In the genomic region with DNA sequence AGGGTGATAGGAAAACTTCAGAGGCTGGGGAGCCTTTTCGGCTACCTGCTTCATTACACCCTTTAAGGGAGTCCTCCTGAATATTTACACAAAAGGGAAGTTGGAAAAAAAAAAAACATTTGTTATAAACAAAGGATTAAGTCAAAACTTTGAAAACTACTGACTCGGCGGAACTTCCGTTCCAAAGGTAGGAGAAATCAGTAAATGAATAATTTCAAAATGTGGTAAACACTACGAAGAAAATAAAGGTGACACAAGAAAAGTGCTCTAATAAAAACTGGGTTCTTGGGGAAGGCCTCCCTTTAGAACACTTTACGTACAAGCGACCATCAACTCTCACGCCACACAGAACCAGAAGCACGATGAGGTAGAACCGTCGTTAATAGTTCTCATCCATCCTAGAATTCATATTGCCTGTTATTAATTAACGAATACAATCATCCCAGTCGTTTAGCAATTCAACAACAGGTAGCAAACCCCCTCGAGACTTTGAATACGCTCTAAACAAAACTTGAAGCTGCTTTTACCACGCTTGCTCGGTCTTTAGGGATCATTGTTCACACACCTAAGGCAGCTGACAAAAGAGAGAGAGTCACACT, we compare ENCODE assay signal across 1 cellular context.
TF ChIP-seq lines count a peak whose summit lies in the region.

No MANE protein-coding gene starts in this region.

TF ChIP-seq in WTC11, 78 proteins besides CTCF, POLR2A, EP300 and RAD21 (continued from another document):
- TF ChIP-seq, protein P1, sequence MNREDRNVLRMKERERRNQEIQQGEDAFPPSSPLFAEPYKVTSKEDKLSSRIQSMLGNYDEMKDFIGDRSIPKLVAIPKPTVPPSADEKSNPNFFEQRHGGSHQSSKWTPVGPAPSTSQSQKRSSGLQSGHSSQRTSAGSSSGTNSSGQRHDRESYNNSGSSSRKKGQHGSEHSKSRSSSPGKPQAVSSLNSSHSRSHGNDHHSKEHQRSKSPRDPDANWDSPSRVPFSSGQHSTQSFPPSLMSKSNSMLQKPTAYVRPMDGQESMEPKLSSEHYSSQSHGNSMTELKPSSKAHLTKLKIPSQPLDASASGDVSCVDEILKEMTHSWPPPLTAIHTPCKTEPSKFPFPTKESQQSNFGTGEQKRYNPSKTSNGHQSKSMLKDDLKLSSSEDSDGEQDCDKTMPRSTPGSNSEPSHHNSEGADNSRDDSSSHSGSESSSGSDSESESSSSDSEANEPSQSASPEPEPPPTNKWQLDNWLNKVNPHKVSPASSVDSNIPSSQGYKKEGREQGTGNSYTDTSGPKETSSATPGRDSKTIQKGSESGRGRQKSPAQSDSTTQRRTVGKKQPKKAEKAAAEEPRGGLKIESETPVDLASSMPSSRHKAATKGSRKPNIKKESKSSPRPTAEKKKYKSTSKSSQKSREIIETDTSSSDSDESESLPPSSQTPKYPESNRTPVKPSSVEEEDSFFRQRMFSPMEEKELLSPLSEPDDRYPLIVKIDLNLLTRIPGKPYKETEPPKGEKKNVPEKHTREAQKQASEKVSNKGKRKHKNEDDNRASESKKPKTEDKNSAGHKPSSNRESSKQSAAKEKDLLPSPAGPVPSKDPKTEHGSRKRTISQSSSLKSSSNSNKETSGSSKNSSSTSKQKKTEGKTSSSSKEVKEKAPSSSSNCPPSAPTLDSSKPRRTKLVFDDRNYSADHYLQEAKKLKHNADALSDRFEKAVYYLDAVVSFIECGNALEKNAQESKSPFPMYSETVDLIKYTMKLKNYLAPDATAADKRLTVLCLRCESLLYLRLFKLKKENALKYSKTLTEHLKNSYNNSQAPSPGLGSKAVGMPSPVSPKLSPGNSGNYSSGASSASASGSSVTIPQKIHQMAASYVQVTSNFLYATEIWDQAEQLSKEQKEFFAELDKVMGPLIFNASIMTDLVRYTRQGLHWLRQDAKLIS (CRISPR knock-in tag; IDR thresholded peaks at IDR 0.05; ENCODE audit: borderline replicate concordance), result no peak
- TF ChIP-seq NFATC4 (CRISPR knock-in tag; IDR thresholded peaks at IDR 0.05) (no peak), ESRRA (CRISPR knock-in tag; IDR thresholded peaks at IDR 0.05; ENCODE audit: borderline replicate concordance) (no peak), CREM (CRISPR knock-in tag; IDR thresholded peaks at IDR 0.05) (no peak), ZNF317 (CRISPR knock-in tag; IDR thresholded peaks at IDR 0.05; ENCODE audit: borderline replicate concordance, low read depth) (no peak), ZNF263 (CRISPR knock-in tag; IDR thresholded peaks at IDR 0.05; ENCODE audit: low read depth) (no peak), ZNF219 (CRISPR knock-in tag; IDR thresholded peaks at IDR 0.05; ENCODE audit: borderline replicate concordance) (no peak)
TF ChIP-seq in WTC11: peak in this region for 0.
